1 cellular context compared by ENCODE assay signal in the genomic region with DNA sequence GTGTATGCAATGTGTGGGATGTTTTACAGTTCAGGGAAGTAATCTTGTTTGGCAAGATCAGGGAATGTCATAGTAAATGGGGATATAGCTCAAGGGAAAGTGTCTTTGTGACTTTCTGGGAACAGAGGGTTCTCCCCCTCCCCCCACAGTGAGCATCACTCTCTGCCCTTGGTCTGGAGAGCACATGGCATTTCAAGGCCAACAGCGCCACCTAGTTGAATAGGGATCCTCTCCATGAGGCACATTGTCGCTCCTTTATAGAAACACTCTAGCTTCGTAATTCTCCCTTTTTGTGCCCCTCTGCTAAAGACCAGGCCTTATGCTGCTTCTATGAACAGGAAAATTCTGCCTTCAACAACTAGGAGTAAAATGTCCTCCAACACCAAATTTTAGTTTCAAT.
TF ChIP-seq lines count a peak whose summit lies in the region.

No MANE protein-coding gene starts in this region.

TF ChIP-seq in IMR-90, 13 proteins besides CTCF, POLR2A, EP300 and RAD21 (continued from another document):
- TF ChIP-seq, protein P1, sequence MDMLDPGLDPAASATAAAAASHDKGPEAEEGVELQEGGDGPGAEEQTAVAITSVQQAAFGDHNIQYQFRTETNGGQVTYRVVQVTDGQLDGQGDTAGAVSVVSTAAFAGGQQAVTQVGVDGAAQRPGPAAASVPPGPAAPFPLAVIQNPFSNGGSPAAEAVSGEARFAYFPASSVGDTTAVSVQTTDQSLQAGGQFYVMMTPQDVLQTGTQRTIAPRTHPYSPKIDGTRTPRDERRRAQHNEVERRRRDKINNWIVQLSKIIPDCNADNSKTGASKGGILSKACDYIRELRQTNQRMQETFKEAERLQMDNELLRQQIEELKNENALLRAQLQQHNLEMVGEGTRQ (IDR thresholded peaks at IDR 0.05; ENCODE audit: low read depth, low read length): no peak
- TF ChIP-seq MAFK (IDR thresholded peaks at IDR 0.05; ENCODE audit: low read depth, low read length) (no peak), MAZ (IDR thresholded peaks at IDR 0.05; ENCODE audit: borderline replicate concordance, low read depth, low read length) (no peak), BHLHE40 (IDR thresholded peaks at IDR 0.05; ENCODE audit: low read depth, low read length) (no peak), SMC3 (IDR thresholded peaks at IDR 0.05; ENCODE audit: low read depth, low read length) (no peak), CHD1 (IDR thresholded peaks at IDR 0.05; ENCODE audit: low read depth, low read length) (no peak), FOS (IDR thresholded peaks at IDR 0.05; ENCODE audit: low read depth, low read length) (no peak), NFE2L2 (IDR thresholded peaks at IDR 0.05; ENCODE audit: low read depth, low read length) (no peak), CEBPB (IDR thresholded peaks at IDR 0.05; ENCODE audit: low read depth, low read length) (no peak)
